Comparison of ENCODE assay signal across 8 cellular contexts in genomic region chr10:68599754-68600040, GRCh38. TPM values are rescaled to one million over a fixed set of nuclear protein-coding genes. Genes with fewer than 3 reads are reported as not detected.
DNase-seq lines count a peak whose midpoint lies in the region; ATAC-seq, FAIRE-seq and TF ChIP-seq lines count a peak whose summit lies in the region.

No MANE protein-coding gene starts in this region.

- H3K4me2 ChIP-seq in OCI-LY3 (ENCODE audit: low read length) (peak overlapping the region; percentile 73), H1 (ENCODE audit: insufficient read depth in 1 of 2, low read depth in 2 of 2, low read length in 2 of 2) (peak overlapping the region; percentile 77 to 87)

- POLR2A ChIA-PET in H1 (lab: Charles Lee; ENCODE audit: partially characterized antibody) = interaction anchor here (0.6 to 3.4 kb wide), 15 partner anchors 8 to 302 kb away, joined by 3 to 55 read pairs (median 7); partner anchors contain the start of genes CCAR1, DDX50 and TET1

- peaks cover 7% of the 10 kb centered on the region for H3K79me1 ChIP-seq in H1 (ENCODE audit: low read depth, low read length)

- CTCF ChIA-PET in H1 (lab: Charles Lee; ENCODE audit: partially characterized antibody) = interaction anchor here (1.0 to 2.9 kb wide), 3 partner anchors 16 to 49 kb away, joined by 3 to 11 read pairs (median 5); partner anchors contain the start of gene TET1

- no peak for ATAC-seq in HG03039 (IDR thresholded peaks at IDR 0.05; ENCODE audit: unreplicated experiment)

- peak overlapping the region; percentile 86 for H3K4me3 Mint-ChIP-seq in nephron progenitor cell

- peak overlapping the region; percentile 65; the same call in 1 of the 2 replicates for H3K27ac ChIP-seq in OCI-LY3 (ENCODE audit: low read length)
- peak overlapping the region; percentile 65 for H3K27ac ChIP-seq in H1 (ENCODE audit: low read depth, low read length)

- TF ChIP-seq EP300 in H1 (IDR thresholded peaks at IDR 0.05; ENCODE audit: borderline replicate concordance in 1 of 2, low read depth in 2 of 2, low read length in 2 of 2) = no peak

- H3K56ac ChIP-seq in H1 (replicated peaks; ENCODE audit: insufficient read length, low read depth, low read length) = no peak overlapping the region

- H3K27me3 Mint-ChIP-seq in nephron progenitor cell (ENCODE audit: low read depth, poor library complexity) = no peaks in the 10 kb centered on the region

- H3K27ac Mint-ChIP-seq in nephron progenitor cell = peak overlapping the region; percentile 98

- H2BK12ac ChIP-seq in H1 (ENCODE audit: low read depth, low read length) = peak overlapping the region; percentile 45; the same call in 1 of the 2 replicates

- no peak overlapping the region for H3K14ac ChIP-seq in H1 (ENCODE audit: insufficient read length)

- H3K23ac ChIP-seq in H1 (ENCODE audit: insufficient read length) = no peak overlapping the region

- H2BK20ac ChIP-seq in H1 (ENCODE audit: low read length) = no peak overlapping the region

- peaks cover 3% of the 10 kb centered on the region; the same call in 1 of the 2 replicates for H3K23me2 ChIP-seq in H1 (ENCODE audit: low read depth, low read length)

- H3K4me1 ChIP-seq in OCI-LY3 (ENCODE audit: low read length) = peaks cover 24% of the 10 kb centered on the region
- H3K4me1 ChIP-seq in H1 (replicated peaks in 1 of 4; ENCODE audit: control insufficient read depth in 3 of 4, insufficient read depth in 4 of 4, low read length in 3 of 4) = peaks cover 8 to 20% (median 13%) of the 10 kb centered on the region in 4 experiments

- no peak overlapping the region for H2BK120ac ChIP-seq in H1 (replicated peaks; ENCODE audit: low read depth, low read length)

- peaks cover 75% of the 10 kb centered on the region for H3K4me1 Mint-ChIP-seq in nephron progenitor cell

- H4K91ac ChIP-seq in H1 (replicated peaks; ENCODE audit: insufficient read length, low read length) = peak overlapping the region; percentile 57

- H3K9me3 Mint-ChIP-seq in nephron progenitor cell = no peaks in the 10 kb centered on the region

- no peak overlapping the region for H4K8ac ChIP-seq in H1 (ENCODE audit: extremely low read depth, insufficient read depth, low read length)

- no peaks in the 10 kb centered on the region for H3K36me3 ChIP-seq in OCI-LY3 (replicated peaks; ENCODE audit: low read depth, low read length)
- H3K36me3 ChIP-seq in H1 (ENCODE audit: control insufficient read depth in 2 of 4, insufficient read depth in 4 of 4, low read length in 3 of 4) = peaks cover 0 to 23% (median 4%) of the 10 kb centered on the region in 4 experiments; a peak in 4 of 8 replicates

- TF ChIP-seq POLR2A in H1 (IDR thresholded peaks at IDR 0.05; ENCODE audit: control extremely low read depth in 1 of 2, low read depth in 2 of 2, low read length in 2 of 2) = no peak

- H3K4me3 ChIP-seq in AG09309 (ENCODE audit: control insufficient read depth, low read depth, low read length) (peak overlapping the region; percentile 51), OCI-LY3 (ENCODE audit: low read length) (peak overlapping the region; percentile 80), H1 (ENCODE audit: extremely low read depth in 1 of 4, insufficient read depth in 2 of 4, low read depth in 3 of 4, low read length in 4 of 4) (peak overlapping the region; percentile 21 to 51 (median 34); a peak in 5 of 8 replicates)

- H2AFZ ChIP-seq in OCI-LY3 (ENCODE audit: low read depth, low read length) (peak overlapping the region; percentile 95), H1 (ENCODE audit: low read length) (no peak overlapping the region)

- peak overlapping the region; percentile 85; the same call in 1 of the 2 replicates for H3K18ac ChIP-seq in H1 (ENCODE audit: extremely low read depth, low read length)

- peaks cover 45% of the 10 kb centered on the region for H3K36me3 Mint-ChIP-seq in nephron progenitor cell (ENCODE audit: low read depth)

- H4K5ac ChIP-seq in H1 (ENCODE audit: insufficient read length, low read depth, low read length) = peak overlapping the region; percentile 53

- 0 out of 2 replicates have a peak overlapping the region, but pooled peaks have one; percentile 77 for H2BK5ac ChIP-seq in H1 (ENCODE audit: low read depth, low read length)

- peak overlapping the region; percentile 60 for H3K4ac ChIP-seq in H1 (replicated peaks; ENCODE audit: insufficient read length, low read depth, low read length)

- H2BK15ac ChIP-seq in H1 (ENCODE audit: low read length) = no peak overlapping the region

- WGBS in H1 (ENCODE audit: extremely low coverage in 1 of 2, insufficient coverage in 1 of 2, insufficient read length in 1 of 2, insufficient replicate concordance in 2 of 2, low coverage in 1 of 2, low lambda C conversion rate in 2 of 2, missing lambda C conversion rate in 1 of 2), 2 experiments = 47% methylated on average over 3 of the region's 3 CpGs; no CpG with 5 or more reads in 1 of the 2 experiments

- no peaks in the 10 kb centered on the region for H4K20me1 ChIP-seq in OCI-LY3 (ENCODE audit: insufficient read depth, low read length)
- H4K20me1 ChIP-seq in H1 (replicated peaks in 1 of 2; ENCODE audit: control insufficient read depth in 1 of 2, insufficient read depth in 2 of 2, low read length in 2 of 2) = peaks cover 0 to 10% of the 10 kb centered on the region in 2 experiments

- no peak overlapping the region for H2AK5ac ChIP-seq in H1 (ENCODE audit: low read depth, low read length)

- H3K79me2 ChIP-seq in OCI-LY3 (ENCODE audit: low read length) (no peaks in the 10 kb centered on the region), H1 (ENCODE audit: control insufficient read depth in 1 of 2, insufficient read depth in 2 of 2, low read length in 2 of 2) (peaks cover 0 to 62% of the 10 kb centered on the region in 2 experiments; a peak in 2 of 4 replicates)

- FAIRE-seq in H1 (lab: Jason Lieb, UNC) (no peak), urothelium cell line (lab: Jason Lieb, UNC) (no peak)

- TF ChIP-seq RAD21 in H1 (IDR thresholded peaks at IDR 0.05 in 1 of 2, conservative IDR thresholded peaks at IDR 0.05 in 1 of 2; ENCODE audit: low read depth in 2 of 2, low read length in 2 of 2) = no peak

- H3K9me3 ChIP-seq in OCI-LY3 (ENCODE audit: insufficient read depth, low read length) (no peaks in the 10 kb centered on the region), H1 (ENCODE audit: insufficient read depth in 2 of 2, low read depth in 1 of 2, low read length in 1 of 2) (no peaks in the 10 kb centered on the region)

- H3K27me3 ChIP-seq in OCI-LY3 (ENCODE audit: low read depth, low read length) (no peaks in the 10 kb centered on the region), H1 (replicated peaks in 1 of 4; ENCODE audit: control insufficient read depth in 3 of 4, extremely low read depth in 1 of 4, insufficient read depth in 3 of 4, low read length in 3 of 4) (no peaks in the 10 kb centered on the region)

- TF ChIP-seq CTCF in AG09309 (IDR thresholded peaks at IDR 0.05; ENCODE audit: control insufficient read depth, insufficient read depth, low read depth, low read length, missing control alignments) = no peak
- TF ChIP-seq CTCF in OCI-LY3 (IDR thresholded peaks at IDR 0.05; ENCODE audit: low read depth, low read length) = no peak
- no peak for TF ChIP-seq CTCF in H1 (IDR thresholded peaks at IDR 0.05; ENCODE audit: control extremely low read depth in 1 of 3, insufficient read depth in 1 of 3, low read depth in 1 of 3, low read length in 3 of 3)
- TF ChIP-seq CTCF in nephron progenitor cell (IDR thresholded peaks at IDR 0.05) = no peak

- no peak for DNase-seq in AG09309 (ENCODE audit: low read depth)
- DNase-seq in H1 (ENCODE audit: low read depth in 1 of 2, low spot score in 2 of 2) = no peak
- DNase-seq in nephron progenitor cell = no peak
- DNase-seq in activated gamma-delta T cell (lab: John Stamatoyannopoulos, UW) = no peak
- no peak for DNase-seq in urothelium cell line (ENCODE audit: low spot score)
- DNase-seq in COR-L47 (lab: John Stamatoyannopoulos, UW) = no peak

- H3K9ac ChIP-seq in OCI-LY3 (ENCODE audit: low read length) (peak overlapping the region; percentile 68), H1 (replicated peaks in 1 of 4; ENCODE audit: extremely low read depth in 1 of 4, low read depth in 3 of 4, low read length in 3 of 4) (peak overlapping the region in 2 of 4 experiments; percentile 10 to 30; a peak in 2 of 7 replicates)

TF ChIP-seq in H1, 55 proteins besides CTCF, POLR2A, EP300 and RAD21:
- TF ChIP-seq SIX5 (IDR thresholded peaks at IDR 0.05; ENCODE audit: low read depth, low read length) (no peak), GTF2F1 (IDR thresholded peaks at IDR 0.05; ENCODE audit: borderline replicate concordance, low read depth, low read length) (no peak), SP2 (IDR thresholded peaks at IDR 0.05; ENCODE audit: low read length) (no peak), SIN3A (conservative IDR thresholded peaks at IDR 0.05 in 1 of 2, IDR thresholded peaks at IDR 0.05 in 1 of 2; ENCODE audit: low read depth in 1 of 2, low read length in 2 of 2) (0 out of 4 replicates have a peak, but pooled peaks of 1 of the 2 experiments have one; percentile 4), TCF12 (IDR thresholded peaks at IDR 0.05; ENCODE audit: low read depth, low read length) (no peak), EGR1 (IDR thresholded peaks at IDR 0.05; ENCODE audit: borderline replicate concordance, low read depth, low read length) (no peak), SP1 (IDR thresholded peaks at IDR 0.05; ENCODE audit: low read depth, low read length) (no peak)
- TF ChIP-seq, protein P1, sequence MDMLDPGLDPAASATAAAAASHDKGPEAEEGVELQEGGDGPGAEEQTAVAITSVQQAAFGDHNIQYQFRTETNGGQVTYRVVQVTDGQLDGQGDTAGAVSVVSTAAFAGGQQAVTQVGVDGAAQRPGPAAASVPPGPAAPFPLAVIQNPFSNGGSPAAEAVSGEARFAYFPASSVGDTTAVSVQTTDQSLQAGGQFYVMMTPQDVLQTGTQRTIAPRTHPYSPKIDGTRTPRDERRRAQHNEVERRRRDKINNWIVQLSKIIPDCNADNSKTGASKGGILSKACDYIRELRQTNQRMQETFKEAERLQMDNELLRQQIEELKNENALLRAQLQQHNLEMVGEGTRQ (IDR thresholded peaks at IDR 0.05; ENCODE audit: low read length) = no peak

RNA-seq across cellular contexts. Expression of gene TET1, which starts 39.6 kb away (rescaled TPM):
- total RNA-seq in H1 (2021; fragmentation: NEBNext Ultra II Directional; extraction: Animal tissue kit (Norgen Biotek cat#: 25700)) = 68.5 and 69.3 TPM in 2 replicates
- polyA plus RNA-seq in H1 (2011; rRNA removed) = 10.3 and 15.2 TPM in 2 replicates
- polyA plus RNA-seq in H1 (2011; cell fraction: cytosol; rRNA removed) = 12.2 TPM
- polyA plus RNA-seq in H1 (2011; cell fraction: nucleus; rRNA removed) = 38.0 TPM
- polyA plus RNA-seq in H1 (2012, experiment 1 of 2) = 14.1 to 23.4 TPM (median 18.2 TPM) in 4 replicates
- polyA plus RNA-seq in H1 (2012, experiment 2 of 2) = 1.4 TPM
- 33.6 TPM for polyA plus RNA-seq in H1 (2013, experiment 1 of 2)
- polyA plus RNA-seq in H1 (2013, experiment 2 of 2) = 28.9 TPM
- 108 and 130 TPM in 2 replicates for polyA minus RNA-seq in H1 (2011; rRNA and poly(A)+ RNA removed)
- polyA minus RNA-seq in H1 (2011; cell fraction: cytosol; rRNA and poly(A)+ RNA removed) = 44.9 TPM
- 245 TPM for polyA minus RNA-seq in H1 (2011; cell fraction: nucleus; rRNA and poly(A)+ RNA removed)
